In the genomic region with DNA sequence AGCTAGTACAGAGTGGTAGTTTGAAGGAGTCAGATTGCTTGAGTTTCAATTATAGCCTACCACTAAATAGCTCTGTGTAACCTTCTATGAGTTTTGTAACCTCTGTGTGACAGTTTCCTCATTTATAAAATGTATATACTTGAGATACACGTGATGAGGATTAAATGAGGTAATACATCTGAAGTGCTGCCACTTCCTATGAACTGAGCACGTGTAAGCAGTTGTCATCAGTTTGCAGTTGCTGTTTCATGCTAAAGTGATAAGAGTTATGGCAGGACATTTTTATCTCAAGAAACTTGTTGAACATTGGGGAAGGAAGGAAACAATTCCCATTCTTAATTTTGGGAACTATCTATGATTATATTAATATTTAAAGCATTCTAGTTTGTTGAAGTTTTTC, we compare ENCODE assay signal across 19 cellular contexts. TPM values are rescaled to one million over a fixed set of nuclear protein-coding genes. Genes with fewer than 3 reads are reported as not detected.
A peak's percentile ranks its signal among the peaks of the same experiment; 100 is the strongest.
DNase-seq lines count a peak whose midpoint lies in the region; ATAC-seq and TF ChIP-seq lines count a peak whose summit lies in the region.
"Had no signal": no experiment of that assay in that cellular context is flagged by ENCODE, and none has a peak within 500 bp of the region (broad histone marks: within the 10 kb centered on the region; RNA-seq: fewer than 3 reads in every experiment).

No MANE protein-coding gene starts in this region.

- H3K27me3 ChIP-seq in Karpas-422 (ENCODE audit: low read length), result no peaks in the 10 kb centered on the region
- H3K27me3 ChIP-seq: esophagus muscularis mucosa had no signal

- H3K9me3 ChIP-seq in Karpas-422 (ENCODE audit: low read length), result 0 out of 2 replicates have a peak, but pooled peaks cover 3% of the 10 kb centered on the region

- no peaks in the 10 kb centered on the region; the same call in 1 of the 2 replicates for H3K79me2 ChIP-seq in Karpas-422 (ENCODE audit: low read length)

- in situ Hi-C loops in SK-MEL-5 (cut with HindIII; ENCODE audit: low pct_unique_long_range_greater_than_20kb, low sequenced_read_pairs), result no loop called here

- H3K4me1 Mint-ChIP-seq in CD14-positive monocyte, result peaks cover 5% of the 10 kb centered on the region
- H3K4me1 Mint-ChIP-seq: stimulated activated naive CD8-positive, alpha-beta T cell treated with anti-CD3 and anti-CD28 coated beads, Interleukin-15, amount 100 ng/mL, for 72 hours had no signal

- no peak for ATAC-seq in activated CD4-positive, CD25-positive, alpha-beta regulatory T cell treated with anti-CD3 and anti-CD28 coated beads, Interleukin-2, amount 50 U/mL, for 24 hours
- no peak for ATAC-seq in HG02852 (IDR thresholded peaks at IDR 0.05; ENCODE audit: unreplicated experiment)
- ATAC-seq: stimulated activated naive CD8-positive, alpha-beta T cell treated with anti-CD3 and anti-CD28 coated beads, Interleukin-15, amount 100 ng/mL, for 72 hours had no signal

- H3K4me1 ChIP-seq in Karpas-422 (ENCODE audit: low read length), result peaks cover 13% of the 10 kb centered on the region
- H3K4me1 ChIP-seq: esophagus muscularis mucosa had no signal

- TF ChIP-seq CTCF in CD14-positive monocyte (IDR thresholded peaks at IDR 0.05) (no peak), fibroblast of pulmonary artery (IDR thresholded peaks at IDR 0.05; ENCODE audit: low read length, missing control alignments) (no peak)

- H3K27ac Mint-ChIP-seq in CD14-positive monocyte, result peak overlapping the region in 5 of 7 donors; percentile 15 to 65 (median 37)
- H3K27ac Mint-ChIP-seq: activated naive CD4-positive, alpha-beta T cell treated with anti-CD3 and anti-CD28 coated beads for 36 hours; CD4-positive, alpha-beta T cell; stimulated activated naive CD8-positive, alpha-beta T cell treated with anti-CD3 and anti-CD28 coated beads, Interleukin-15, amount 100 ng/mL, for 72 hours had no signal

- peaks cover 17 to 25% of the 10 kb centered on the region in 2 donors for H3K36me3 Mint-ChIP-seq in CD14-positive monocyte

- H2AFZ ChIP-seq in Karpas-422 (ENCODE audit: low read length), result peak overlapping the region; percentile 81

- H3K4me2 ChIP-seq in Karpas-422 (ENCODE audit: low read depth, low read length, poor library complexity, severe bottlenecking), result peak overlapping the region; percentile 37

- no peak overlapping the region for H3K4me3 Mint-ChIP-seq in CD14-positive monocyte
- H3K4me3 Mint-ChIP-seq: activated naive CD4-positive, alpha-beta T cell treated with anti-CD3 and anti-CD28 coated beads for 36 hours; CD4-positive, alpha-beta T cell; stimulated activated naive CD8-positive, alpha-beta T cell treated with anti-CD3 and anti-CD28 coated beads, Interleukin-15, amount 100 ng/mL, for 72 hours had no signal

- no peak overlapping the region for H3K9ac ChIP-seq in Karpas-422 (ENCODE audit: low read length)

- peak overlapping the region; percentile 35; the same call in 1 of the 2 replicates for H3K27ac ChIP-seq in Karpas-422 (ENCODE audit: low read length)
- H3K27ac ChIP-seq: esophagus muscularis mucosa, RWPE1 had no signal

- H3K4me3 ChIP-seq in Karpas-422 (ENCODE audit: low read length) (no peak overlapping the region), fibroblast of pulmonary artery (replicated peaks; ENCODE audit: low read depth, low read length) (no peak overlapping the region)
- H3K4me3 ChIP-seq: esophagus muscularis mucosa had no signal

- no peaks in the 10 kb centered on the region for H3K9me2 ChIP-seq in Karpas-422 (replicated peaks; ENCODE audit: insufficient read depth, low read length)

- no peaks in the 10 kb centered on the region for H3K27me3 Mint-ChIP-seq in CD14-positive monocyte (ENCODE audit: low read depth in 3 of 3)
- H3K27me3 Mint-ChIP-seq: CD4-positive, alpha-beta T cell; stimulated activated naive CD8-positive, alpha-beta T cell treated with anti-CD3 and anti-CD28 coated beads, Interleukin-15, amount 100 ng/mL, for 72 hours had no signal

- H3K36me3 ChIP-seq in Karpas-422 (ENCODE audit: insufficient read depth, low read length), result no peaks in the 10 kb centered on the region

- DNase-seq in CD14-positive monocyte (ENCODE audit: low spot score), result peak; percentile 59
- peak; percentile 79 for DNase-seq in Karpas-422
- peak; percentile 39 for DNase-seq in SK-MEL-5 (ENCODE audit: low read depth, low spot score)
- DNase-seq in fibroblast of pulmonary artery (ENCODE audit: low read depth), result peak; percentile 33
- DNase-seq in COR-L47 (lab: John Stamatoyannopoulos, UW), result no peak
- DNase-seq in anterior cingulate cortex (lab: John Stamatoyannopoulos, UW), result no peak
- DNase-seq: activated CD4-positive, alpha-beta T cell treated with anti-CD3 and anti-CD28 coated beads for 1 hour; activated naive CD4-positive, alpha-beta T cell treated with anti-CD3 and anti-CD28 coated beads for 36 hours; CD4-positive, alpha-beta T cell; EL; GOT3; head of caudate nucleus; NCI-H1048; NCI-H2081 treated with DMSO at 0.1 percent for 48 hours; stimulated activated naive CD8-positive, alpha-beta T cell treated with anti-CD3 and anti-CD28 coated beads, Interleukin-15, amount 100 ng/mL, for 72 hours had no signal

- H3K9me3 Mint-ChIP-seq in CD14-positive monocyte, result peaks cover 2 to 15% (median 4%) of the 10 kb centered on the region in 7 donors

- H4K20me1 ChIP-seq in Karpas-422 (ENCODE audit: insufficient read depth, low read depth, low read length), result no peaks in the 10 kb centered on the region

- intact Hi-C loops in CD14-positive monocyte (cut with micrococcal nuclease), result loop anchor here in 1 of 2 donors (5.0 kb wide), 1 partner anchor 38 kb away; the partner anchor contains the start of genes CARF and WDR12

RNA-seq across cellular contexts. Expression of gene CARF, which starts 38.5 kb away (rescaled TPM):
- polyA plus RNA-seq in CD14-positive monocyte, result 1 to 10 TPM; 1.1 to 2.8 TPM
- 11.8 and 13.8 TPM in 2 replicates for total RNA-seq in Karpas-422 (2014; rRNA removed; shearing (Covaris generic); ENCODE audit: low replicate concordance)
- total RNA-seq in SK-MEL-5 (2014; rRNA removed; shearing (Covaris generic)), result 4.3 and 6.9 TPM in 2 replicates
- 2.1 and 2.2 TPM in 2 replicates for polyA plus RNA-seq in SK-MEL-5 (2015; cell fraction: cytosol; rRNA removed)
- 17.8 and 31.2 TPM in 2 replicates for polyA plus RNA-seq in SK-MEL-5 (2015; cell fraction: nucleus; rRNA removed)

RNA-seq across cellular contexts. Expression of gene WDR12, which starts 39.1 kb away (rescaled TPM):
- polyA plus RNA-seq in CD14-positive monocyte, result 10 to 100 TPM in 1 of 2 donors, 1 to 10 TPM in 1; 4.1 to 14.6 TPM
- total RNA-seq in Karpas-422 (2014; rRNA removed; shearing (Covaris generic); ENCODE audit: low replicate concordance), result 63.9 and 129 TPM in 2 replicates
- 167 and 206 TPM in 2 replicates for total RNA-seq in SK-MEL-5 (2014; rRNA removed; shearing (Covaris generic))
- 83.9 and 105 TPM in 2 replicates for polyA plus RNA-seq in SK-MEL-5 (2015; cell fraction: cytosol; rRNA removed)
- 107 and 127 TPM in 2 replicates for polyA plus RNA-seq in SK-MEL-5 (2015; cell fraction: nucleus; rRNA removed)

Comparison
In these comparisons a context has a peak if more than half of its experiments do, and no peak if none do; other contexts are left out.
1. DNase-seq: peak in CD14-positive monocyte (single experiment), Karpas-422 (single experiment), SK-MEL-5 (single experiment) and fibroblast of pulmonary artery (single experiment); none in COR-L47 (single experiment) and anterior cingulate cortex (0 of 58).